ENCODE assay signal across 11 cellular contexts in genomic region chr3:11634081-11634635, GRCh38. TPM values are rescaled to one million over a fixed set of nuclear protein-coding genes. Genes with fewer than 3 reads are reported as not detected.
DNase-seq lines count a peak whose midpoint lies in the region; ATAC-seq lines count a peak whose summit lies in the region.
"Had no signal": no experiment of that assay in that cellular context is flagged by ENCODE, and none has a peak within 500 bp of the region (broad histone marks: within the 10 kb centered on the region; RNA-seq: fewer than 3 reads in every experiment).

No MANE protein-coding gene starts in this region.

- H3K27me3 Mint-ChIP-seq in activated CD4-positive, alpha-beta memory T cell treated with anti-CD3 and anti-CD28 coated beads, Interleukin-2, amount 10 ng/mL, durations not matched to agents 7 days and 5 days: no peaks in the 10 kb centered on the region
- H3K27me3 Mint-ChIP-seq in activated CD4-positive, alpha-beta memory T cell treated with anti-CD3 and anti-CD28 coated beads for 36 hours: no peaks in the 10 kb centered on the region
- no peaks in the 10 kb centered on the region for H3K27me3 Mint-ChIP-seq in immature natural killer cell (ENCODE audit: low read depth in 3 of 3)
- no peaks in the 10 kb centered on the region for H3K27me3 Mint-ChIP-seq in stimulated activated naive CD8-positive, alpha-beta T cell treated with anti-CD3 and anti-CD28 coated beads, Interleukin-15, Interleukin-2, amounts not matched to agents 100 ng/mL and 50 ng/mL, for 24 hours
- H3K27me3 Mint-ChIP-seq: activated B cell treated with CpG ODN at 0.5 μM for 24 hours had no signal

- peak; percentile 47 to 78 for ATAC-seq in activated naive CD4-positive, alpha-beta T cell treated with anti-CD3 and anti-CD28 coated beads, Interleukin-2, amount 50 U/mL, for 72 hours

- CTCF ChIA-PET in activated CD4-positive, alpha-beta memory T cell treated with anti-CD3 and anti-CD28 coated beads, Interleukin-2, amount 10 ng/mL, durations not matched to agents 7 days and 5 days (lab: Charles Lee): interaction anchor here (1.1 to 1.4 kb wide), 4 partner anchors 9 to 186 kb away, joined by 3 to 4 read pairs (median 3); partner anchors contain the start of gene VGLL4
- CTCF ChIA-PET in activated CD4-positive, alpha-beta memory T cell treated with anti-CD3 and anti-CD28 coated beads for 36 hours (lab: Charles Lee): interaction anchor here (1.8 kb wide), 1 partner anchor 17 kb away, joined by 4 read pairs; no protein-coding TSS in a partner anchor

- peak overlapping the region; percentile 73 for H3K27ac Mint-ChIP-seq in activated CD4-positive, alpha-beta memory T cell treated with anti-CD3 and anti-CD28 coated beads, Interleukin-2, amount 10 ng/mL, durations not matched to agents 7 days and 5 days
- H3K27ac Mint-ChIP-seq in activated CD4-positive, alpha-beta memory T cell treated with anti-CD3 and anti-CD28 coated beads for 36 hours: no peak overlapping the region
- no peak overlapping the region for H3K27ac Mint-ChIP-seq in activated naive CD4-positive, alpha-beta T cell treated with anti-CD3 and anti-CD28 coated beads, Interleukin-2, amount 50 U/mL, for 72 hours
- peak overlapping the region in 4 of 6 donors; percentile 5 to 48 (median 19) for H3K27ac Mint-ChIP-seq in immature natural killer cell
- H3K27ac Mint-ChIP-seq in stimulated activated naive CD8-positive, alpha-beta T cell treated with anti-CD3 and anti-CD28 coated beads, Interleukin-15, Interleukin-2, amounts not matched to agents 100 ng/mL and 50 ng/mL, for 24 hours: peak overlapping the region; percentile 4
- H3K27ac Mint-ChIP-seq: activated B cell treated with CpG ODN at 0.5 μM for 24 hours had no signal

- intact Hi-C loops in activated CD4-positive, alpha-beta memory T cell treated with anti-CD3 and anti-CD28 coated beads for 36 hours (cut with micrococcal nuclease): no loop called here

- peaks cover 43% of the 10 kb centered on the region for H3K36me3 Mint-ChIP-seq in activated CD4-positive, alpha-beta memory T cell treated with anti-CD3 and anti-CD28 coated beads, Interleukin-2, amount 10 ng/mL, durations not matched to agents 7 days and 5 days (ENCODE audit: low read depth)
- no peaks in the 10 kb centered on the region for H3K36me3 Mint-ChIP-seq in activated CD4-positive, alpha-beta memory T cell treated with anti-CD3 and anti-CD28 coated beads for 36 hours
- H3K36me3 Mint-ChIP-seq in activated naive CD4-positive, alpha-beta T cell treated with anti-CD3 and anti-CD28 coated beads, Interleukin-2, amount 50 U/mL, for 72 hours: peaks cover 0 to 3% of the 10 kb centered on the region in 2 donors
- no peaks in the 10 kb centered on the region for H3K36me3 Mint-ChIP-seq in immature natural killer cell
- H3K36me3 Mint-ChIP-seq in stimulated activated naive CD8-positive, alpha-beta T cell treated with anti-CD3 and anti-CD28 coated beads, Interleukin-15, Interleukin-2, amounts not matched to agents 100 ng/mL and 50 ng/mL, for 24 hours (ENCODE audit: low read depth): peaks cover 7% of the 10 kb centered on the region

- peak; percentile 28 for DNase-seq in activated CD4-positive, alpha-beta memory T cell treated with anti-CD3 and anti-CD28 coated beads, Interleukin-2, amount 10 ng/mL, durations not matched to agents 7 days and 5 days
- no peak for DNase-seq in activated CD4-positive, alpha-beta memory T cell treated with anti-CD3 and anti-CD28 coated beads for 36 hours
- no peak for DNase-seq in activated naive CD4-positive, alpha-beta T cell treated with anti-CD3 and anti-CD28 coated beads, Interleukin-2, amount 50 U/mL, for 72 hours (ENCODE audit: low spot score in 2 of 2)
- DNase-seq in immature natural killer cell: no peak
- no peak for DNase-seq in HT-29 (ENCODE audit: low spot score)
- DNase-seq in DMS153 treated with DMSO at 0.1 percent for 48 hours (lab: John Stamatoyannopoulos, UW; ENCODE audit: unreplicated experiment): no peak
- DNase-seq in stimulated activated CD4-positive, alpha-beta T cell treated with anti-CD3 and anti-CD28 coated beads, Interleukin-12 subunit alpha, Interleukin-12 subunit beta, amount 100 ng/mL, for 4 hours: no peak
- DNase-seq: activated B cell treated with CpG ODN at 0.5 μM for 24 hours, amygdala, nucleus accumbens had no signal

- peaks cover 79% of the 10 kb centered on the region for H3K4me1 Mint-ChIP-seq in activated CD4-positive, alpha-beta memory T cell treated with anti-CD3 and anti-CD28 coated beads, Interleukin-2, amount 10 ng/mL, durations not matched to agents 7 days and 5 days
- H3K4me1 Mint-ChIP-seq in activated CD4-positive, alpha-beta memory T cell treated with anti-CD3 and anti-CD28 coated beads for 36 hours (ENCODE audit: low read depth): peaks cover 59% of the 10 kb centered on the region
- H3K4me1 Mint-ChIP-seq in immature natural killer cell: peaks cover 83 to 98% of the 10 kb centered on the region in 2 donors
- H3K4me1 Mint-ChIP-seq in stimulated activated naive CD8-positive, alpha-beta T cell treated with anti-CD3 and anti-CD28 coated beads, Interleukin-15, Interleukin-2, amounts not matched to agents 100 ng/mL and 50 ng/mL, for 24 hours (ENCODE audit: low read depth): peaks cover 89% of the 10 kb centered on the region

- POLR2A ChIA-PET in activated CD4-positive, alpha-beta memory T cell treated with anti-CD3 and anti-CD28 coated beads, Interleukin-2, amount 10 ng/mL, durations not matched to agents 7 days and 5 days (lab: Charles Lee): interaction anchor here (1.0 to 1.1 kb wide), 2 partner anchors 9 to 16 kb away, joined by 3 to 5 read pairs; partner anchors contain the start of gene VGLL4
- POLR2A ChIA-PET in activated CD4-positive, alpha-beta memory T cell treated with anti-CD3 and anti-CD28 coated beads for 36 hours (lab: Charles Lee): no interaction called here

- peaks cover 2% of the 10 kb centered on the region for H3K9me3 Mint-ChIP-seq in activated CD4-positive, alpha-beta memory T cell treated with anti-CD3 and anti-CD28 coated beads, Interleukin-2, amount 10 ng/mL, durations not matched to agents 7 days and 5 days
- H3K9me3 Mint-ChIP-seq in activated CD4-positive, alpha-beta memory T cell treated with anti-CD3 and anti-CD28 coated beads for 36 hours: no peaks in the 10 kb centered on the region
- H3K9me3 Mint-ChIP-seq in activated naive CD4-positive, alpha-beta T cell treated with anti-CD3 and anti-CD28 coated beads, Interleukin-2, amount 50 U/mL, for 72 hours: no peaks in the 10 kb centered on the region
- no peaks in the 10 kb centered on the region for H3K9me3 Mint-ChIP-seq in immature natural killer cell
- H3K9me3 Mint-ChIP-seq in stimulated activated naive CD8-positive, alpha-beta T cell treated with anti-CD3 and anti-CD28 coated beads, Interleukin-15, Interleukin-2, amounts not matched to agents 100 ng/mL and 50 ng/mL, for 24 hours: no peaks in the 10 kb centered on the region
- H3K9me3 Mint-ChIP-seq: activated B cell treated with CpG ODN at 0.5 μM for 24 hours had no signal

- H3K4me3 Mint-ChIP-seq in activated CD4-positive, alpha-beta memory T cell treated with anti-CD3 and anti-CD28 coated beads, Interleukin-2, amount 10 ng/mL, durations not matched to agents 7 days and 5 days: peak overlapping the region; percentile 54
- no peak overlapping the region for H3K4me3 Mint-ChIP-seq in activated CD4-positive, alpha-beta memory T cell treated with anti-CD3 and anti-CD28 coated beads for 36 hours
- H3K4me3 Mint-ChIP-seq in immature natural killer cell: peak overlapping the region; percentile 22 to 64 (median 33)
- peak overlapping the region; percentile 6 for H3K4me3 Mint-ChIP-seq in stimulated activated naive CD8-positive, alpha-beta T cell treated with anti-CD3 and anti-CD28 coated beads, Interleukin-15, Interleukin-2, amounts not matched to agents 100 ng/mL and 50 ng/mL, for 24 hours
- H3K4me3 Mint-ChIP-seq: activated B cell treated with CpG ODN at 0.5 μM for 24 hours had no signal

RNA-seq across cellular contexts. Expression of gene VGLL4, which starts 9.6 kb away (rescaled TPM):
- total RNA-seq in activated CD4-positive, alpha-beta memory T cell treated with anti-CD3 and anti-CD28 coated beads, Interleukin-2, amount 10 ng/mL, durations not matched to agents 7 days and 5 days: 10 to 100 TPM; 47.8 to 49.2 TPM
- 10 to 100 TPM; 18.2 to 18.7 TPM for total RNA-seq in activated CD4-positive, alpha-beta memory T cell treated with anti-CD3 and anti-CD28 coated beads for 36 hours
- total RNA-seq in activated naive CD4-positive, alpha-beta T cell treated with anti-CD3 and anti-CD28 coated beads, Interleukin-2, amount 50 U/mL, for 72 hours: 10 to 100 TPM; 14.8 to 24.9 TPM
- polyA plus RNA-seq in immature natural killer cell: 10 to 100 TPM; 11.9 to 44.4 (median 25.6) TPM
- 25.1 and 28.4 TPM in 2 replicates for total RNA-seq in HT-29 (2014; rRNA removed; shearing (Covaris generic))

Comparison
In these comparisons a context has a peak if more than half of its experiments do, and no peak if none do; other contexts are left out.
1. H3K27ac Mint-ChIP-seq: peak in activated CD4-positive, alpha-beta memory T cell treated with anti-CD3 and anti-CD28 coated beads, Interleukin-2, amount 10 ng/mL, durations not matched to agents 7 days and 5 days (single experiment), immature natural killer cell (4 of 6) and stimulated activated naive CD8-positive, alpha-beta T cell treated with anti-CD3 and anti-CD28 coated beads, Interleukin-15, Interleukin-2, amounts not matched to agents 100 ng/mL and 50 ng/mL, for 24 hours (single experiment); none in activated CD4-positive, alpha-beta memory T cell treated with anti-CD3 and anti-CD28 coated beads for 36 hours (single experiment) and activated naive CD4-positive, alpha-beta T cell treated with anti-CD3 and anti-CD28 coated beads, Interleukin-2, amount 50 U/mL, for 72 hours (0 of 2).